In genomic region chr20:24972341-24972740, GRCh38 we compare ENCODE assay signal across 27 cellular contexts. TPM values are rescaled to one million over a fixed set of nuclear protein-coding genes. Genes with fewer than 3 reads are reported as not detected.
A peak's percentile ranks its signal among the peaks of the same experiment; 100 is the strongest.
DNase-seq lines count a peak whose midpoint lies in the region; ATAC-seq and TF ChIP-seq lines count a peak whose summit lies in the region.
"Had no signal": no experiment of that assay in that cellular context is flagged by ENCODE, and none has a peak within 500 bp of the region (broad histone marks: within the 10 kb centered on the region; RNA-seq: fewer than 3 reads in every experiment).

No MANE protein-coding gene starts in this region.

- no peak for TF ChIP-seq CTCF in colonic mucosa (IDR thresholded peaks at IDR 0.05)

- intact Hi-C loops in colonic mucosa (cut with DNase I) (no loop called here), sciatic nerve (cut with DNase I) (no loop called here)

- H3K9ac ChIP-seq in colonic mucosa (ENCODE audit: low read depth in 2 of 2, low read length in 2 of 2) = no peak overlapping the region

- H3K9me3 ChIP-seq in colonic mucosa = no peaks in the 10 kb centered on the region

- no peaks in the 10 kb centered on the region for H3K36me3 ChIP-seq in colonic mucosa

- no peaks in the 10 kb centered on the region for H3K4me1 ChIP-seq in colonic mucosa
- H3K4me1 ChIP-seq: A549 had no signal

- DNase-seq in activated T-cell treated with anti-CD3 and anti-CD28 coated beads, Interleukin-2, amount 50 U/mL, for 48 hours = peak; percentile 11 to 12
- DNase-seq in activated T-cell treated with anti-CD3 and anti-CD28 coated beads, Interleukin-2, amount 50 U/mL, for 72 hours = no peak
- peak; percentile 10 for DNase-seq in colonic mucosa
- DNase-seq in sciatic nerve (ENCODE audit: low spot score) = peak; percentile 21
- DNase-seq in NCI-H2107 treated with DMSO at 0.1 percent for 48 hours (lab: John Stamatoyannopoulos, UW; ENCODE audit: unreplicated experiment) = no peak
- no peak for DNase-seq in stimulated activated CD4-positive, alpha-beta T cell treated with anti-CD3 and anti-CD28 coated beads, Interleukin-2, amount 100 ng/mL, for 48 hours
- DNase-seq: AML-193, DMS 273 treated with DMSO at 0.1 percent for 48 hours, DMS79, EL, GDM1, GOT3, IMR-90, KG1, MM.1S, NCI-H1694, NCI-H2029 treated with DMSO at 0.1 percent for 48 hours, NCI-H2227 treated with DMSO at 0.1 percent for 48 hours, NCI-H526 treated with DMSO at 0.1 percent for 48 hours, Right ventricle myocardium superior, RPMI8226 had no signal

- H3K4me1 Mint-ChIP-seq in activated T-cell treated with anti-CD3 and anti-CD28 coated beads, Interleukin-2, amount 50 U/mL, for 72 hours (ENCODE audit: low read depth) = no peaks in the 10 kb centered on the region
- H3K4me1 Mint-ChIP-seq in stimulated activated memory B cell treated with anti-CD40 and anti-IgM and Interleukin-4, amounts not matched to agents 10 μg/mL and 1 μg/mL and 100 μg/mL, for 72 hours = no peaks in the 10 kb centered on the region

- no peaks in the 10 kb centered on the region for H3K27me3 ChIP-seq in colonic mucosa

- H3K27ac ChIP-seq in colonic mucosa = no peak overlapping the region
- H3K27ac ChIP-seq: A549, C4-2B had no signal

- no peaks in the 10 kb centered on the region for H3K27me3 Mint-ChIP-seq in activated T-cell treated with anti-CD3 and anti-CD28 coated beads, Interleukin-2, amount 50 U/mL, for 72 hours (ENCODE audit: low read depth)
- H3K27me3 Mint-ChIP-seq in stimulated activated memory B cell treated with anti-CD40 and anti-IgM and Interleukin-4, amounts not matched to agents 10 μg/mL and 1 μg/mL and 100 μg/mL, for 72 hours = no peaks in the 10 kb centered on the region
- H3K27me3 Mint-ChIP-seq: CD8-positive, alpha-beta memory T cell had no signal

- H3K9me3 Mint-ChIP-seq in activated T-cell treated with anti-CD3 and anti-CD28 coated beads, Interleukin-2, amount 50 U/mL, for 72 hours = peaks cover 6% of the 10 kb centered on the region in 2 donors
- H3K9me3 Mint-ChIP-seq in stimulated activated memory B cell treated with anti-CD40 and anti-IgM and Interleukin-4, amounts not matched to agents 10 μg/mL and 1 μg/mL and 100 μg/mL, for 72 hours = peaks cover 7% of the 10 kb centered on the region

- no peak overlapping the region for H3K27ac Mint-ChIP-seq in activated T-cell treated with anti-CD3 and anti-CD28 coated beads, Interleukin-2, amount 50 U/mL, for 72 hours
- no peak overlapping the region for H3K27ac Mint-ChIP-seq in stimulated activated memory B cell treated with anti-CD40 and anti-IgM and Interleukin-4, amounts not matched to agents 10 μg/mL and 1 μg/mL and 100 μg/mL, for 72 hours

- ATAC-seq in activated T-cell treated with anti-CD3 and anti-CD28 coated beads, Interleukin-2, amount 50 U/mL, for 72 hours (replicated peaks in 1 of 2) = no peak
- no peak for ATAC-seq in sciatic nerve
- ATAC-seq in stimulated activated memory B cell treated with anti-CD40 and anti-IgM and Interleukin-4, amounts not matched to agents 10 μg/mL and 1 μg/mL and 100 μg/mL, for 72 hours = no peak
- ATAC-seq: A549, HCT116 had no signal

- H3K4me3 ChIP-seq in colonic mucosa = no peak overlapping the region
- H3K4me3 ChIP-seq: A549 had no signal

- H3K4me3 Mint-ChIP-seq in activated T-cell treated with anti-CD3 and anti-CD28 coated beads, Interleukin-2, amount 50 U/mL, for 72 hours = no peak overlapping the region
- no peak overlapping the region for H3K4me3 Mint-ChIP-seq in stimulated activated memory B cell treated with anti-CD40 and anti-IgM and Interleukin-4, amounts not matched to agents 10 μg/mL and 1 μg/mL and 100 μg/mL, for 72 hours
- H3K4me3 Mint-ChIP-seq: CD8-positive, alpha-beta memory T cell had no signal

- peaks cover 17 to 50% of the 10 kb centered on the region in 2 donors for H3K36me3 Mint-ChIP-seq in activated T-cell treated with anti-CD3 and anti-CD28 coated beads, Interleukin-2, amount 50 U/mL, for 72 hours (ENCODE audit: insufficient read depth in 2 of 2)
- peaks cover 85% of the 10 kb centered on the region for H3K36me3 Mint-ChIP-seq in stimulated activated memory B cell treated with anti-CD40 and anti-IgM and Interleukin-4, amounts not matched to agents 10 μg/mL and 1 μg/mL and 100 μg/mL, for 72 hours

RNA-seq across cellular contexts. Expression of gene APMAP, which starts 20.2 kb away (rescaled TPM):
- 10 to 100 TPM; 65.2 to 70.2 TPM for total RNA-seq in activated T-cell treated with anti-CD3 and anti-CD28 coated beads, Interleukin-2, amount 50 U/mL, for 72 hours
- 10 to 100 TPM; 43.9 to 63.3 TPM for total RNA-seq in colonic mucosa
- 47.3 TPM for total RNA-seq in sciatic nerve

RNA-seq across cellular contexts. Expression of gene CST7, which starts 23.3 kb away (rescaled TPM):
- total RNA-seq in activated T-cell treated with anti-CD3 and anti-CD28 coated beads, Interleukin-2, amount 50 U/mL, for 72 hours = 100 to 1,000 TPM; 136 to 174 TPM
- total RNA-seq in colonic mucosa = 1 to 10 TPM in 1 of 2 donors, under 1 TPM in 1; 0.47 to 1.1 TPM
- 6.7 TPM for total RNA-seq in sciatic nerve
- total RNA-seq: IMR-90, NCI-H460 had no signal

Comparison
In these comparisons a context has a peak if more than half of its experiments do, and no peak if none do; other contexts are left out.
1. DNase-seq: peak in activated T-cell treated with anti-CD3 and anti-CD28 coated beads, Interleukin-2, amount 50 U/mL, for 48 hours (2 of 2), colonic mucosa (single experiment) and sciatic nerve (single experiment); none in activated T-cell treated with anti-CD3 and anti-CD28 coated beads, Interleukin-2, amount 50 U/mL, for 72 hours (0 of 2), NCI-H2107 treated with DMSO at 0.1 percent for 48 hours (single experiment) and stimulated activated CD4-positive, alpha-beta T cell treated with anti-CD3 and anti-CD28 coated beads, Interleukin-2, amount 100 ng/mL, for 48 hours (0 of 2).
2. RNA of gene CST7, which starts 23.3 kb away (total RNA-seq): 136 to 174 TPM in activated T-cell treated with anti-CD3 and anti-CD28 coated beads, Interleukin-2, amount 50 U/mL, for 72 hours; 6.7 TPM in sciatic nerve (single experiment) and 0.47 to 1.1 TPM in colonic mucosa; every median in the first group is over 10 times any median in the second.